2 cellular contexts compared by ENCODE assay signal in genomic region chr1:56610770-56611169, GRCh38. TPM values are rescaled to one million over a fixed set of nuclear protein-coding genes. Genes with fewer than 3 reads are reported as not detected.
"Had no signal": no experiment of that assay in that cellular context is flagged by ENCODE, and none has a peak within 500 bp of the region (broad histone marks: within the 10 kb centered on the region; RNA-seq: fewer than 3 reads in every experiment).

No MANE protein-coding gene starts in this region.

RNA-seq across cellular contexts. Expression of gene PLPP3, which starts 31.4 kb away (rescaled TPM):
- total RNA-seq: SJCRH30 had no signal

RNA-seq across cellular contexts. Expression of gene PRKAA2, which starts 34.3 kb away (rescaled TPM):
- total RNA-seq: OCI-LY7, SJCRH30 had no signal
